23 cellular contexts compared by ENCODE assay signal in genomic region chr5:24854350-24854749, GRCh38.
"Had no signal": no experiment of that assay in that cellular context is flagged by ENCODE, and none has a peak within 500 bp of the region (broad histone marks: within the 10 kb centered on the region; RNA-seq: fewer than 3 reads in every experiment).

No MANE protein-coding gene starts in this region.

- H3K4me2 ChIP-seq: SK-N-SH had no signal

- H3K36me3 Mint-ChIP-seq: T-cell had no signal

- H3K27ac Mint-ChIP-seq: T-cell had no signal

- H3K9me3 ChIP-seq: SK-N-SH had no signal

- H3K9ac ChIP-seq: SK-N-SH had no signal

- DNase-seq: IMR-90, Karpas-422, KG1, MM.1S, NCI-H1105, NCI-H1417, NCI-H1436 treated with DMSO at 0.1 percent for 48 hours, NCI-H1694, NCI-H187 treated with DMSO at 0.1 percent for 48 hours, NCI-H2029 treated with DMSO at 0.1 percent for 48 hours, NCI-H2171, NCI-H226, NCI-H446, NCI-H510A, NCI-H524 treated with DMSO at 0.1 percent for 48 hours, NCI-H69, NCI-H774, SHP77, SK-N-SH, SW 1271, T-cell had no signal

- ATAC-seq: HepG2, Panc1, T-cell had no signal

- H3K4me3 Mint-ChIP-seq: T-cell had no signal

- H3K4me1 Mint-ChIP-seq: T-cell had no signal

- H3K27me3 Mint-ChIP-seq: T-cell had no signal
